9 cellular contexts compared by ENCODE assay signal in genomic region chr6:41966961-41967311, GRCh38. TPM values are rescaled to one million over a fixed set of nuclear protein-coding genes. Genes with fewer than 3 reads are reported as not detected.
A peak's percentile ranks its signal among the peaks of the same experiment; 100 is the strongest.
DNase-seq lines count a peak whose midpoint lies in the region; ATAC-seq, FAIRE-seq and TF ChIP-seq lines count a peak whose summit lies in the region.
"Had no signal": no experiment of that assay in that cellular context is flagged by ENCODE, and none has a peak within 500 bp of the region (broad histone marks: within the 10 kb centered on the region; RNA-seq: fewer than 3 reads in every experiment).

No MANE protein-coding gene starts in this region.

- peaks cover 18% of the 10 kb centered on the region for H3K36me3 Mint-ChIP-seq in T-cell

- no peak for TF ChIP-seq CTCF in bronchial epithelial cell (IDR thresholded peaks at IDR 0.05; ENCODE audit: insufficient read depth, low read length, severe bottlenecking)

- FAIRE-seq in bronchial epithelial cell (lab: Jason Lieb, UNC) = no peak

- peak; percentile 97 for DNase-seq in Caki2 (ENCODE audit: low read depth)
- DNase-seq in bronchial epithelial cell (ENCODE audit: low read depth) = peak; percentile 84
- DNase-seq in myocyte (ENCODE audit: low read depth) = peak; percentile 60
- no peak for DNase-seq in stimulated activated CD4-positive, alpha-beta T cell treated with anti-CD3 and anti-CD28 coated beads, Interleukin-15, amount 100 ng/mL, for 24 hours
- no peak for DNase-seq in SK-N-DZ (ENCODE audit: low spot score)
- no peak for DNase-seq in NCI-H345 treated with DMSO at 0.1 percent for 48 hours (lab: John Stamatoyannopoulos, UW; ENCODE audit: unreplicated experiment)
- no peak for DNase-seq in T-cell

- CTCF ChIA-PET in T-cell (lab: Charles Lee) = interaction anchor here in 1 of 2 donors (1.0 to 1.4 kb wide), 2 partner anchors 46 to 72 kb away, joined by 4 read pairs; partner anchors contain the start of genes BYSL and MED20

- H3K9me3 Mint-ChIP-seq in T-cell = no peaks in the 10 kb centered on the region
- H3K9me3 Mint-ChIP-seq: central memory CD8-positive, alpha-beta T cell had no signal

- no peak for ATAC-seq in T-cell (replicated peaks in 1 of 4)

- H3K36me3 ChIP-seq in HUES6 (ENCODE audit: control insufficient read depth, insufficient read depth, low read length) = no peaks in the 10 kb centered on the region
- no peaks in the 10 kb centered on the region for H3K36me3 ChIP-seq in bronchial epithelial cell (ENCODE audit: control insufficient read depth, insufficient read depth, low read length)

- peaks cover 74 to 88% (median 86%) of the 10 kb centered on the region in 3 donors for H3K4me1 Mint-ChIP-seq in T-cell

- POLR2A ChIA-PET in T-cell (lab: Charles Lee) = no interaction called here

- in situ Hi-C loops in Caki2 (cut with HindIII; ENCODE audit: low pct_unique_long_range_greater_than_20kb, low sequenced_read_pairs) = no loop called here

- H3K4me3 ChIP-seq in HUES6 (ENCODE audit: low read depth, low read length) (no peak overlapping the region), bronchial epithelial cell (ENCODE audit: low read depth, low read length) (no peak overlapping the region)

- H3K9me3 ChIP-seq in HUES6 (ENCODE audit: control insufficient read depth, insufficient read depth, low read depth, low read length) = no peaks in the 10 kb centered on the region

- peak overlapping the region; percentile 84 for H3K27ac ChIP-seq in HUES6 (ENCODE audit: low read depth, low read length)

- H3K4me1 ChIP-seq in HUES6 (ENCODE audit: control insufficient read depth, insufficient read depth, low read length) = peaks cover 46% of the 10 kb centered on the region

- H3K27me3 ChIP-seq in HUES6 (ENCODE audit: control insufficient read depth, insufficient read depth, low read length) (no peaks in the 10 kb centered on the region), bronchial epithelial cell (ENCODE audit: control insufficient read depth, insufficient read depth, low read length) (no peaks in the 10 kb centered on the region)

- H3K4me3 Mint-ChIP-seq in T-cell = no peak overlapping the region
- H3K4me3 Mint-ChIP-seq: central memory CD8-positive, alpha-beta T cell had no signal

- peak overlapping the region in 1 of 2 donors; percentile 86 for H3K27ac Mint-ChIP-seq in T-cell

- H3K27me3 Mint-ChIP-seq in T-cell = no peaks in the 10 kb centered on the region
- H3K27me3 Mint-ChIP-seq: central memory CD8-positive, alpha-beta T cell had no signal

- peak overlapping the region; percentile 64 for H3K9ac ChIP-seq in HUES6 (ENCODE audit: low read length)

RNA-seq across cellular contexts. Expression of gene CCND3, which starts 25.3 kb away (rescaled TPM):
- 209 and 278 TPM in 2 replicates for total RNA-seq in Caki2 (2014; rRNA removed; shearing (Covaris generic); ENCODE audit: low replicate concordance)
- total RNA-seq in bronchial epithelial cell (9.7 and 11.8 TPM in 2 replicates), myocyte (169 and 170 TPM in 2 replicates), T-cell (100 to 1,000 TPM; 265 to 532 (median 284) TPM)
- polyA plus RNA-seq in myocyte (2012) = 75.7 TPM
- polyA plus RNA-seq in SK-N-DZ (2014; cell fraction: cytosol; rRNA removed) = 27.2 and 32.7 TPM in 2 replicates
- polyA plus RNA-seq in SK-N-DZ (2014; cell fraction: nucleus; rRNA removed) = 23.1 and 30.9 TPM in 2 replicates

RNA-seq across cellular contexts. Expression of gene BYSL, which starts 45.6 kb away (rescaled TPM):
- total RNA-seq in Caki2 (2014; rRNA removed; shearing (Covaris generic); ENCODE audit: low replicate concordance) = 139 and 161 TPM in 2 replicates
- total RNA-seq in bronchial epithelial cell (16.9 and 28.2 TPM in 2 replicates), myocyte (28.1 and 28.3 TPM in 2 replicates), T-cell (10 to 100 TPM in 3 of 5 donors, 1 to 10 TPM in 2; 3.5 to 20.5 (median 15.0) TPM)
- 28.8 TPM for polyA plus RNA-seq in myocyte (2012)
- 25.3 and 30.9 TPM in 2 replicates for polyA plus RNA-seq in SK-N-DZ (2014; cell fraction: cytosol; rRNA removed)
- polyA plus RNA-seq in SK-N-DZ (2014; cell fraction: nucleus; rRNA removed) = 25.6 and 34.4 TPM in 2 replicates

RNA-seq across cellular contexts. Expression of gene MED20, which starts 46.0 kb away (rescaled TPM):
- 24.5 and 37.1 TPM in 2 replicates for total RNA-seq in Caki2 (2014; rRNA removed; shearing (Covaris generic); ENCODE audit: low replicate concordance)
- total RNA-seq in bronchial epithelial cell (37.6 and 40.0 TPM in 2 replicates), myocyte (26.4 and 27.3 TPM in 2 replicates), T-cell (10 to 100 TPM in 3 of 5 donors, 1 to 10 TPM in 2; 5.4 to 12.1 (median 11.1) TPM)
- polyA plus RNA-seq in myocyte (2012) = 27.3 TPM
- polyA plus RNA-seq in SK-N-DZ (2014; cell fraction: cytosol; rRNA removed) = 39.9 and 40.5 TPM in 2 replicates
- polyA plus RNA-seq in SK-N-DZ (2014; cell fraction: nucleus; rRNA removed) = 13.4 and 20.6 TPM in 2 replicates

Comparison
In these comparisons a context has a peak if more than half of its experiments do, and no peak if none do; other contexts are left out.
1. DNase-seq: peak in Caki2 (single experiment), bronchial epithelial cell (single experiment) and myocyte (single experiment); none in stimulated activated CD4-positive, alpha-beta T cell treated with anti-CD3 and anti-CD28 coated beads, Interleukin-15, amount 100 ng/mL, for 24 hours (single experiment), SK-N-DZ (single experiment), NCI-H345 treated with DMSO at 0.1 percent for 48 hours (single experiment) and T-cell (0 of 34).
2. RNA of gene CCND3, which starts 25.3 kb away (total RNA-seq): 265 to 532 TPM in T-cell, 209 to 278 TPM in Caki2 and 169 to 170 TPM in myocyte; 9.7 to 11.8 TPM in bronchial epithelial cell; every median in the first group is over 10 times any median in the second.